Comparison of ENCODE assay signal across 21 cellular contexts in the genomic region with DNA sequence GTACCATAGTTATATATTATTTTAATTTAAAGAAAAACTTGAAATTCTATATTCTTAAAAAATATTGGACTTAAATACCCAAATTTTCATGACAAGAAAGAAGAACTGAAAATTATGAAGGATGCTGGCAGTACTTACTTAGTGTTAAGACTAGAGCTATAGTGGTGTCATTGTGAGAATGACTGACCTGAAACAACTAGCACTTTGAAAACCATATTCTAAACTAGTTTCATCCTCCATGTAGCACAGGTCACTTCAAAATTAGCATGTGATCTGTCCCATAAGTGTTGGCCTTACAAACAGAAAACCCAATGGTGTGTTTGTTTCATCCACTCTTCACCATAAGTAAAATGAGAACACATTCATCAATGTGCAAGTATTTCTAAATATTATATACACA.
DNase-seq lines count a peak whose midpoint lies in the region; ATAC-seq and TF ChIP-seq lines count a peak whose summit lies in the region.
"Had no signal": no experiment of that assay in that cellular context is flagged by ENCODE, and none has a peak within 500 bp of the region (broad histone marks: within the 10 kb centered on the region; RNA-seq: fewer than 3 reads in every experiment).

No MANE protein-coding gene starts in this region.

- H3K27me3 ChIP-seq in right cardiac atrium (ENCODE audit: control insufficient read depth, insufficient read depth) (no peaks in the 10 kb centered on the region), WERI-Rb-1 (ENCODE audit: insufficient read depth, low read depth, severe bottlenecking) (no peaks in the 10 kb centered on the region)
- H3K27me3 ChIP-seq: BLaER1 had no signal

- TF ChIP-seq CTCF in chondrocyte (IDR thresholded peaks at IDR 0.05) (no peak), WERI-Rb-1 (IDR thresholded peaks at IDR 0.05; ENCODE audit: low read depth, low read length) (no peak)

- peak; percentile 71 for ATAC-seq in GM18502 (IDR thresholded peaks at IDR 0.05; ENCODE audit: poor library complexity, unreplicated experiment)
- peak; percentile 88 for ATAC-seq in GM21526 (IDR thresholded peaks at IDR 0.05; ENCODE audit: low FRiP score, unreplicated experiment)
- peak; percentile 91 for ATAC-seq in HG03025 (IDR thresholded peaks at IDR 0.05; ENCODE audit: low FRiP score, unreplicated experiment)
- ATAC-seq in right cardiac atrium: no peak
- ATAC-seq: K562 had no signal

- DNase-seq in chondrocyte (ENCODE audit: low spot score): no peak
- DNase-seq in NCI-H82 treated with DMSO at 0.1 percent for 48 hours (lab: John Stamatoyannopoulos, UW; ENCODE audit: unreplicated experiment): no peak
- no peak for DNase-seq in right cardiac atrium
- DNase-seq in WERI-Rb-1: no peak
- DNase-seq: CD4-positive, CD25-positive, alpha-beta regulatory T cell; GM23248; H7; Kasumi-1; NCI-H1092 treated with DMSO at 0.1 percent for 48 hours; NCI-H1436 treated with DMSO at 0.1 percent for 48 hours; NCI-H187 treated with DMSO at 0.1 percent for 48 hours; NCI-H2171 treated with DMSO at 0.1 percent for 48 hours; NCI-H345; NCI-H510A treated with DMSO at 0.1 percent for 48 hours; SIG-M5 had no signal

- H3K4me3 Mint-ChIP-seq in chondrocyte (ENCODE audit: unreplicated experiment): no peak overlapping the region

- H3K9me3 Mint-ChIP-seq in chondrocyte (ENCODE audit: low read depth): no peaks in the 10 kb centered on the region

- H3K27ac Mint-ChIP-seq in chondrocyte (ENCODE audit: unreplicated experiment): no peak overlapping the region
- H3K27ac Mint-ChIP-seq: CD4-positive, CD25-positive, alpha-beta regulatory T cell had no signal

- H3K4me3 ChIP-seq in right cardiac atrium (ENCODE audit: low read length) (no peak overlapping the region), WERI-Rb-1 (ENCODE audit: low read depth, low read length) (no peak overlapping the region)
- H3K4me3 ChIP-seq: BLaER1, GM23248, K562, SK-N-MC had no signal

- H3K4me1 ChIP-seq in right cardiac atrium (ENCODE audit: control insufficient read depth, insufficient read depth, low read length): no peaks in the 10 kb centered on the region
- H3K4me1 ChIP-seq: BLaER1 had no signal

- no peaks in the 10 kb centered on the region for H3K27me3 Mint-ChIP-seq in chondrocyte (ENCODE audit: low read depth)
- H3K27me3 Mint-ChIP-seq: CD4-positive, CD25-positive, alpha-beta regulatory T cell had no signal

- H3K27ac ChIP-seq in right cardiac atrium (ENCODE audit: low read length): no peak overlapping the region
- no peak overlapping the region for H3K27ac ChIP-seq in WERI-Rb-1
- H3K27ac ChIP-seq: BLaER1, GM23248, SK-N-MC had no signal

- intact Hi-C loops in right cardiac atrium (cut with DNase I): no loop called here

- H3K36me3 Mint-ChIP-seq in chondrocyte (ENCODE audit: low read depth): no peaks in the 10 kb centered on the region
- H3K36me3 Mint-ChIP-seq: CD4-positive, CD25-positive, alpha-beta regulatory T cell had no signal

- H3K4me1 Mint-ChIP-seq in chondrocyte (ENCODE audit: low read depth): peaks cover 4% of the 10 kb centered on the region
- H3K4me1 Mint-ChIP-seq: CD4-positive, CD25-positive, alpha-beta regulatory T cell had no signal

- no peaks in the 10 kb centered on the region for H3K36me3 ChIP-seq in WERI-Rb-1
- H3K36me3 ChIP-seq: BLaER1 had no signal

- H3K9me3 ChIP-seq in right cardiac atrium (ENCODE audit: control insufficient read depth, low read length) (no peaks in the 10 kb centered on the region), WERI-Rb-1 (ENCODE audit: severe bottlenecking) (no peaks in the 10 kb centered on the region)
- H3K9me3 ChIP-seq: BLaER1 had no signal

Comparison
In these comparisons a context has a peak if more than half of its experiments do, and no peak if none do; other contexts are left out.
1. ATAC-seq: peak in GM18502 (single experiment), GM21526 (single experiment) and HG03025 (single experiment); none in right cardiac atrium (0 of 2).